1 cellular context compared by ENCODE assay signal in the genomic region with DNA sequence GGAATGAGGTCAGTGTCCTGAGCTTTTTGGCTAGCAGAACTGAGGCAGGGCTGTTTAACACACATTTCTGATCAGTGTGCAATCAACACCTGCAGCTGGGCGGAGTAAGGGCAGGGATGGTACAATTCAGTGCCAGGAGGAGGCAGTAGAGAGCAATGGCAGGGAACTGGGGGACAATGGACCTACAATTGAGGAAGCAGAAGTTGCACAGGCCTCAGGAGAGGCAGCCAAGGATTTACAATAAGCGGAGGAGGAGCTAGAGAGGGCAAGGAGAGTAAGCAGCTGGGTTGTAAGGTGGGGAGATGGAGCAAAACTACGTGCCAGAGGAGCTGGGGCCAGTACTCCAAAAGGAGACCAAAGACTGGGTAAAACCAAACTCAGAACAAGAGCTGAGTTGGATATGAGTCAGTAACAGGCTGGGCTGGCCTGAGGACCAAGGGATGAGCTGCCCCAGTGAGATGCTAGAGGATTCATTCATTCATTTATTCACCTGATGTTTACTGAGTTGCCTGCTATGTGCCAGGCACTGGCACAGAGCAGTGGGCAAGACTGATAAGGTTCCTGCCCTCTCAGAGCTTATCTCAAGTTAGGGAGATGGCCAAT.
A peak's percentile ranks its signal among the peaks of the same experiment; 100 is the strongest.
TF ChIP-seq lines count a peak whose summit lies in the region.

No MANE protein-coding gene starts in this region.

TF ChIP-seq in SK-N-SH, 30 proteins besides CTCF, POLR2A, EP300 and RAD21:
- TF ChIP-seq SIN3A (IDR thresholded peaks at IDR 0.05; ENCODE audit: borderline replicate concordance, low read depth, low read length) = no peak
- no peak for TF ChIP-seq NFIC (IDR thresholded peaks at IDR 0.05; ENCODE audit: borderline replicate concordance)
- no peak for TF ChIP-seq JUND (IDR thresholded peaks at IDR 0.05)
- TF ChIP-seq FOSL2 (IDR thresholded peaks at IDR 0.05; ENCODE audit: borderline replicate concordance, low read depth) = no peak
- TF ChIP-seq SMC3 (IDR thresholded peaks at IDR 0.05; ENCODE audit: low read depth, low read length) = peak; percentile 38
